ENCODE assay signal across 24 cellular contexts in the genomic region with DNA sequence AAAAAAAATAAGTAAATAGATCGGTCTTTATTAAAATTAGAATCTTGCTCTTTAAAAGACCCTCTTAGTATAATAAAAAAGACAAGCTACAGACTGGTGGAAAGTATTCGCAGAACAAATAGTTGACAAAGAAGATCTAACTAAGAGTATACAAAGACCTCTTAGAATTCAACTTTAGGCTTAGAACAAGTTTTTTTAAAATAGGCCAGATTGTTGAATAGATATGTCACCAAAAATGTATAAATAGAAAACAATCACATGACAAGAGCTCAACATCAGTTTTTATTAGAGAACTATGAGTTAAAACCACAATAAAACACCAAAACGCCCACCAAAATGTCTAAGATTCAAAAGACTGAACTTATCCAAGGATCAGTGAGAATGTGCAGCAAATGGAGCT.
"Had no signal": no experiment of that assay in that cellular context is flagged by ENCODE, and none has a peak within 500 bp of the region (broad histone marks: within the 10 kb centered on the region; RNA-seq: fewer than 3 reads in every experiment).

No MANE protein-coding gene starts in this region.

- H3K27ac Mint-ChIP-seq: memory B cell; naive B cell; stimulated activated naive B cell treated with anti-CD40 and anti-IgM and Interleukin-4, amounts not matched to agents 10 μg/mL and 1 μg/mL and 100 μg/mL, for 72 hours; stimulated activated naive CD8-positive, alpha-beta T cell treated with anti-CD3 and anti-CD28 coated beads, Interleukin-15, amount 100 ng/mL, for 72 hours had no signal

- H3K36me3 ChIP-seq: gastroesophageal sphincter, left lung, lower lobe of right lung, prostate gland, right lobe of liver, spleen, thoracic aorta, transverse colon had no signal

- ATAC-seq: gastroesophageal sphincter; left lung; lower lobe of right lung; right lobe of liver; stimulated activated naive B cell treated with anti-CD40 and anti-IgM and Interleukin-4, amounts not matched to agents 10 μg/mL and 1 μg/mL and 100 μg/mL, for 72 hours; stimulated activated naive CD8-positive, alpha-beta T cell treated with anti-CD3 and anti-CD28 coated beads, Interleukin-15, amount 100 ng/mL, for 72 hours had no signal

- H3K27me3 Mint-ChIP-seq: central memory CD8-positive, alpha-beta T cell; memory B cell; naive B cell; stimulated activated naive B cell treated with anti-CD40 and anti-IgM and Interleukin-4, amounts not matched to agents 10 μg/mL and 1 μg/mL and 100 μg/mL, for 72 hours; stimulated activated naive CD8-positive, alpha-beta T cell treated with anti-CD3 and anti-CD28 coated beads, Interleukin-15, amount 100 ng/mL, for 72 hours had no signal

- H3K9me3 Mint-ChIP-seq: nephron had no signal

- DNase-seq: cortex of kidney; dorsolateral prefrontal cortex; effector CD8-positive, alpha-beta T cell; hippocampal formation; left lung; lower lobe of right lung; midbrain; naive B cell; right lobe of liver; spleen; stimulated activated CD4-positive, alpha-beta T cell treated with anti-CD3 and anti-CD28 coated beads, Interleukin-15, amount 100 ng/mL, for 24 hours; stimulated activated CD4-positive, alpha-beta T cell treated with anti-CD3 and anti-CD28 coated beads, Interleukin-1b, Interleukin-23, amount 100 ng/mL, for 48 hours; stimulated activated CD4-positive, alpha-beta T cell treated with anti-CD3 and anti-CD28 coated beads, Interleukin-4, amount 100 ng/mL, for 4 hours; stimulated activated naive B cell treated with anti-CD40 and anti-IgM and Interleukin-4, amounts not matched to agents 10 μg/mL and 1 μg/mL and 100 μg/mL, for 72 hours; stimulated activated naive CD8-positive, alpha-beta T cell treated with anti-CD3 and anti-CD28 coated beads, Interleukin-15, amount 100 ng/mL, for 72 hours; substantia nigra; transverse colon had no signal

- H3K4me3 ChIP-seq: dorsolateral prefrontal cortex, gastroesophageal sphincter, left lung, lower lobe of right lung, prostate gland, right lobe of liver, spleen, thoracic aorta, transverse colon had no signal

- H2AFZ ChIP-seq: parathyroid adenoma had no signal

- H3K4me3 Mint-ChIP-seq: central memory CD8-positive, alpha-beta T cell; memory B cell; naive B cell; nephron; stimulated activated naive B cell treated with anti-CD40 and anti-IgM and Interleukin-4, amounts not matched to agents 10 μg/mL and 1 μg/mL and 100 μg/mL, for 72 hours; stimulated activated naive CD8-positive, alpha-beta T cell treated with anti-CD3 and anti-CD28 coated beads, Interleukin-15, amount 100 ng/mL, for 72 hours had no signal

- H3K9me3 ChIP-seq: gastroesophageal sphincter, lower lobe of right lung, prostate gland, right lobe of liver, thoracic aorta, transverse colon had no signal

- H3K9ac ChIP-seq: parathyroid adenoma had no signal

- H3K36me3 Mint-ChIP-seq: memory B cell; naive B cell; stimulated activated naive B cell treated with anti-CD40 and anti-IgM and Interleukin-4, amounts not matched to agents 10 μg/mL and 1 μg/mL and 100 μg/mL, for 72 hours had no signal

- H3K4me1 ChIP-seq: gastroesophageal sphincter, left lung, lower lobe of right lung, parathyroid adenoma, prostate gland, right lobe of liver, spleen, transverse colon had no signal

- H3K27ac ChIP-seq: dorsolateral prefrontal cortex, gastroesophageal sphincter, left lung, lower lobe of right lung, parathyroid adenoma, prostate gland, right lobe of liver, spleen, thoracic aorta, transverse colon had no signal

- H3K4me1 Mint-ChIP-seq: central memory CD8-positive, alpha-beta T cell; memory B cell; naive B cell; stimulated activated naive B cell treated with anti-CD40 and anti-IgM and Interleukin-4, amounts not matched to agents 10 μg/mL and 1 μg/mL and 100 μg/mL, for 72 hours; stimulated activated naive CD8-positive, alpha-beta T cell treated with anti-CD3 and anti-CD28 coated beads, Interleukin-15, amount 100 ng/mL, for 72 hours had no signal

- H3K27me3 ChIP-seq: dorsolateral prefrontal cortex, gastroesophageal sphincter, left lung, right lobe of liver, spleen, transverse colon had no signal
